8 cellular contexts compared by ENCODE assay signal in the genomic region with DNA sequence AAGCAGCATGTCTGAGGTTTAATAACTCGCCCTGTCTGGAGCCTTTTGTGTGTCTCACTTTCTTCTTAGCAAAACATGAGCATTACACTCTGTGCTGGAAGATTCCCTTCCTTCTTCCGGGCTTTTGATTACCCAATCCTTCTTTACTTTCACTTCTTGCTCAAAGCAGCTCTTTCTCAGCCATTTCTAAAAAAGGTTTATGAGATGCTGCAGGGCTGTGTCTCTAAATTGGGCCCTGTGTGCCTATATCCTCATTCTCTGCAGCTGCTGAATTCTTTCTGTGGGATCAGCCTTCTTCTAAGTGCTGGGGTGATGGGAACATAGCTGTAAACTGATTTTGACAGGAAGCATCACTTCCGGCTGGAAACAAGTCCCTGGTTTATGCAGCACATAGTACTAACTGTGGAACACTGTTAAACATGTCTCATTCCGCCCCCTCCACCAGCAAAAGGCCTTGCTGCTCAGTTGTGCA.
DNase-seq lines count a peak whose midpoint lies in the region; ATAC-seq and TF ChIP-seq lines count a peak whose summit lies in the region.

No MANE protein-coding gene starts in this region.

- peaks cover 9% of the 10 kb centered on the region; the same call in 1 of the 2 replicates for H3K4me1 ChIP-seq in BE2C

- no peaks in the 10 kb centered on the region for H3K36me3 Mint-ChIP-seq in CD14-positive monocyte
- H3K36me3 Mint-ChIP-seq in activated naive CD8-positive, alpha-beta T cell treated with anti-CD3 and anti-CD28 coated beads for 36 hours: no peaks in the 10 kb centered on the region

- peaks cover 65% of the 10 kb centered on the region for H3K4me1 Mint-ChIP-seq in CD14-positive monocyte
- peaks cover 5% of the 10 kb centered on the region for H3K4me1 Mint-ChIP-seq in activated naive CD8-positive, alpha-beta T cell treated with anti-CD3 and anti-CD28 coated beads for 36 hours

- H3K27me3 ChIP-seq in BE2C: no peaks in the 10 kb centered on the region

- peaks cover 0 to 6% (median 3%) of the 10 kb centered on the region in 3 donors for H3K27me3 Mint-ChIP-seq in CD14-positive monocyte (ENCODE audit: low read depth in 3 of 3)
- H3K27me3 Mint-ChIP-seq in activated naive CD8-positive, alpha-beta T cell treated with anti-CD3 and anti-CD28 coated beads for 36 hours: no peaks in the 10 kb centered on the region

- DNase-seq in CD14-positive monocyte (ENCODE audit: low spot score): no peak
- DNase-seq in M059J (ENCODE audit: low read depth): peak; percentile 25
- DNase-seq in epithelial cell of esophagus (ENCODE audit: low read depth): peak; percentile 47
- DNase-seq in omental fat pad (ENCODE audit: low spot score): no peak
- no peak for DNase-seq in BE2C
- DNase-seq in GM19240 (ENCODE audit: insufficient read length, low spot score): no peak
- DNase-seq in activated naive CD8-positive, alpha-beta T cell treated with anti-CD3 and anti-CD28 coated beads for 36 hours: no peak

- peaks cover 0 to 2% (median 0%) of the 10 kb centered on the region in 7 donors for H3K9me3 Mint-ChIP-seq in CD14-positive monocyte
- H3K9me3 Mint-ChIP-seq in activated naive CD8-positive, alpha-beta T cell treated with anti-CD3 and anti-CD28 coated beads for 36 hours: no peaks in the 10 kb centered on the region

- peak; percentile 41 for ATAC-seq in omental fat pad (ENCODE audit: low FRiP score)
- no peak for ATAC-seq in GM18909 (IDR thresholded peaks at IDR 0.05; ENCODE audit: poor library complexity, unreplicated experiment)

- H3K36me3 ChIP-seq in BE2C: no peaks in the 10 kb centered on the region

- no peak for TF ChIP-seq CTCF in CD14-positive monocyte (IDR thresholded peaks at IDR 0.05)
- no peak for TF ChIP-seq CTCF in epithelial cell of esophagus (IDR thresholded peaks at IDR 0.05; ENCODE audit: insufficient read depth, low read depth, low read length, missing control alignments)
- TF ChIP-seq CTCF in omental fat pad (IDR thresholded peaks at IDR 0.05): no peak
- TF ChIP-seq CTCF in BE2C (IDR thresholded peaks at IDR 0.05; ENCODE audit: low read depth, low read length): no peak

- intact Hi-C loops in CD14-positive monocyte (cut with micrococcal nuclease): no loop called here

- H3K4me3 ChIP-seq in epithelial cell of esophagus (ENCODE audit: low read length) (no peak overlapping the region), BE2C (ENCODE audit: low read depth, low read length) (no peak overlapping the region)

- H3K9me3 ChIP-seq in BE2C: no peaks in the 10 kb centered on the region

- H3K4me3 Mint-ChIP-seq in CD14-positive monocyte: peak overlapping the region; percentile 65 to 86
- no peak overlapping the region for H3K4me3 Mint-ChIP-seq in activated naive CD8-positive, alpha-beta T cell treated with anti-CD3 and anti-CD28 coated beads for 36 hours

- H3K27ac Mint-ChIP-seq in CD14-positive monocyte: peak overlapping the region; percentile 91 to 95 (median 93)
- H3K27ac Mint-ChIP-seq in activated naive CD8-positive, alpha-beta T cell treated with anti-CD3 and anti-CD28 coated beads for 36 hours: no peak overlapping the region

Comparison
In these comparisons a context has a peak if more than half of its experiments do, and no peak if none do; other contexts are left out.
1. DNase-seq: peak in M059J (single experiment) and epithelial cell of esophagus (single experiment); none in CD14-positive monocyte (single experiment), omental fat pad (single experiment), BE2C (single experiment), GM19240 (single experiment) and activated naive CD8-positive, alpha-beta T cell treated with anti-CD3 and anti-CD28 coated beads for 36 hours (single experiment).